In genomic region chrX:86383681-86384540, GRCh38 we compare ENCODE assay signal across 24 cellular contexts.
"Had no signal": no experiment of that assay in that cellular context is flagged by ENCODE, and none has a peak within 500 bp of the region (broad histone marks: within the 10 kb centered on the region; RNA-seq: fewer than 3 reads in every experiment).

No MANE protein-coding gene starts in this region.

- H3K4me3 ChIP-seq: dorsolateral prefrontal cortex, gastrocnemius medialis, lung, mucosa of descending colon, neural progenitor cell, prostate gland, right atrium auricular region, sigmoid colon, stomach, thyroid gland had no signal

- H3K9me3 ChIP-seq: gastrocnemius medialis, mucosa of descending colon, prostate gland, right atrium auricular region, sigmoid colon, stomach, thyroid gland had no signal

- DNase-seq: dorsolateral prefrontal cortex; effector CD4-positive, alpha-beta T cell; gastrocnemius medialis; head of caudate nucleus; kidney; mucosa of descending colon; naive B cell; nucleus accumbens; sigmoid colon; stimulated activated CD4-positive, alpha-beta T cell treated with anti-CD3 and anti-CD28 coated beads, Interleukin-2, amount 100 ng/mL, for 24 hours; stimulated activated CD4-positive, alpha-beta T cell treated with anti-CD3 and anti-CD28 coated beads, Interleukin-4, amount 100 ng/mL, for 24 hours; stimulated activated naive CD4-positive, alpha-beta T cell treated with Interleukin-2 at 50 U/mL for 16 hours; stomach; thyroid gland; trophoblast cell had no signal

- H3K4me2 ChIP-seq: neural progenitor cell had no signal

- H3K36me3 ChIP-seq: gastrocnemius medialis, neural progenitor cell, prostate gland, right atrium auricular region, sigmoid colon, stomach, thyroid gland had no signal

- H3K27ac Mint-ChIP-seq: memory B cell; mesothelial cell of epicardium; naive B cell; natural killer cell treated with Interleukin-12 subunit alpha and Interleukin-12 subunit beta and Interleukin-15 and Interleukin-18, amount 100 ng/mL, for 72 hours; neural progenitor cell; stimulated activated effector memory CD8-positive, alpha-beta T cell treated with anti-CD3 and anti-CD28 coated beads, Interleukin-12 subunit alpha, Interleukin-12 subunit beta, amount 100 ng/mL, for 72 hours had no signal

- H3K9me3 Mint-ChIP-seq: memory B cell; mesothelial cell of epicardium; natural killer cell treated with Interleukin-12 subunit alpha and Interleukin-12 subunit beta and Interleukin-15 and Interleukin-18, amount 100 ng/mL, for 72 hours; neural progenitor cell; stimulated activated effector memory CD8-positive, alpha-beta T cell treated with anti-CD3 and anti-CD28 coated beads, Interleukin-12 subunit alpha, Interleukin-12 subunit beta, amount 100 ng/mL, for 72 hours had no signal

- H3K27ac ChIP-seq: dorsolateral prefrontal cortex, gastrocnemius medialis, neural progenitor cell, prostate gland, right atrium auricular region, sigmoid colon, stomach, thyroid gland had no signal

- ATAC-seq: gastrocnemius medialis; left lobe of liver; mucosa of descending colon; natural killer cell treated with Interleukin-12 subunit alpha and Interleukin-12 subunit beta and Interleukin-15 and Interleukin-18, amount 100 ng/mL, for 72 hours; stimulated activated effector memory CD8-positive, alpha-beta T cell treated with anti-CD3 and anti-CD28 coated beads, Interleukin-12 subunit alpha, Interleukin-12 subunit beta, amount 100 ng/mL, for 72 hours had no signal

- H3K27me3 Mint-ChIP-seq: memory B cell; naive B cell; natural killer cell treated with Interleukin-12 subunit alpha and Interleukin-12 subunit beta and Interleukin-15 and Interleukin-18, amount 100 ng/mL, for 72 hours had no signal

- H3K4me1 ChIP-seq: gastrocnemius medialis, prostate gland, right atrium auricular region, sigmoid colon, stomach, thyroid gland had no signal

- H3K4me3 Mint-ChIP-seq: memory B cell; mesothelial cell of epicardium; naive B cell; natural killer cell treated with Interleukin-12 subunit alpha and Interleukin-12 subunit beta and Interleukin-15 and Interleukin-18, amount 100 ng/mL, for 72 hours; neural progenitor cell; stimulated activated effector memory CD8-positive, alpha-beta T cell treated with anti-CD3 and anti-CD28 coated beads, Interleukin-12 subunit alpha, Interleukin-12 subunit beta, amount 100 ng/mL, for 72 hours had no signal

- H3K27me3 ChIP-seq: gastrocnemius medialis, neural progenitor cell, right atrium auricular region, sigmoid colon, thyroid gland had no signal

- H3K36me3 Mint-ChIP-seq: memory B cell; mesothelial cell of epicardium; naive B cell; natural killer cell treated with Interleukin-12 subunit alpha and Interleukin-12 subunit beta and Interleukin-15 and Interleukin-18, amount 100 ng/mL, for 72 hours; neural progenitor cell; stimulated activated effector memory CD8-positive, alpha-beta T cell treated with anti-CD3 and anti-CD28 coated beads, Interleukin-12 subunit alpha, Interleukin-12 subunit beta, amount 100 ng/mL, for 72 hours had no signal

- H2AFZ ChIP-seq: neural progenitor cell had no signal

- H3K9ac ChIP-seq: neural progenitor cell had no signal

- H3K4me1 Mint-ChIP-seq: memory B cell; naive B cell; stimulated activated effector memory CD8-positive, alpha-beta T cell treated with anti-CD3 and anti-CD28 coated beads, Interleukin-12 subunit alpha, Interleukin-12 subunit beta, amount 100 ng/mL, for 72 hours had no signal
